Comparison of ENCODE assay signal across 13 cellular contexts in genomic region chr1:8006037-8006963, GRCh38. TPM values are rescaled to one million over a fixed set of nuclear protein-coding genes. Genes with fewer than 3 reads are reported as not detected.
DNase-seq lines count a peak whose midpoint lies in the region; ATAC-seq and TF ChIP-seq lines count a peak whose summit lies in the region.
"Had no signal": no experiment of that assay in that cellular context is flagged by ENCODE, and none has a peak within 500 bp of the region (broad histone marks: within the 10 kb centered on the region; RNA-seq: fewer than 3 reads in every experiment).

No MANE protein-coding gene starts in this region.

- H3K4me1 Mint-ChIP-seq in nephron progenitor cell = peaks cover 47% of the 10 kb centered on the region
- H3K4me1 Mint-ChIP-seq: CD4-positive, alpha-beta memory T cell had no signal

- no peaks in the 10 kb centered on the region for H3K9me3 Mint-ChIP-seq in nephron progenitor cell
- H3K9me3 Mint-ChIP-seq: CD4-positive, alpha-beta memory T cell had no signal

- ATAC-seq in GM21390 (IDR thresholded peaks at IDR 0.05; ENCODE audit: unreplicated experiment) = no peak
- ATAC-seq: stimulated activated naive CD8-positive, alpha-beta T cell treated with anti-CD3 and anti-CD28 coated beads, Interleukin-15, Interleukin-2, amounts not matched to agents 100 U/mL and 50 U/mL, for 24 hours had no signal

- no peaks in the 10 kb centered on the region for H3K27me3 Mint-ChIP-seq in nephron progenitor cell (ENCODE audit: low read depth, poor library complexity)
- H3K27me3 Mint-ChIP-seq: CD4-positive, alpha-beta memory T cell had no signal

- H3K4me1 ChIP-seq in breast epithelium = peaks cover 8 to 15% of the 10 kb centered on the region in 2 donors

- H3K36me3 Mint-ChIP-seq in nephron progenitor cell (ENCODE audit: low read depth) = no peaks in the 10 kb centered on the region

- TF ChIP-seq CTCF in breast epithelium (IDR thresholded peaks at IDR 0.05) (no peak), nephron progenitor cell (IDR thresholded peaks at IDR 0.05) (no peak)

- intact Hi-C loops in breast epithelium (cut with DNase I; ENCODE audit: low total_unique reads) = loop anchor here (5.0 kb wide), 2 partner anchors 511 to 981 kb away; no protein-coding TSS in a partner anchor

- H3K36me3 ChIP-seq in breast epithelium = no peaks in the 10 kb centered on the region

- peak overlapping the region; percentile 88 to 92 for H3K27ac ChIP-seq in breast epithelium

- H3K4me3 ChIP-seq in breast epithelium = no peak overlapping the region

- no peaks in the 10 kb centered on the region for H3K27me3 ChIP-seq in breast epithelium

- H3K4me3 Mint-ChIP-seq in nephron progenitor cell = no peak overlapping the region
- H3K4me3 Mint-ChIP-seq: CD4-positive, alpha-beta memory T cell had no signal

- peak overlapping the region; percentile 54 for H3K27ac Mint-ChIP-seq in nephron progenitor cell

- no peak for TF ChIP-seq POLR2A in breast epithelium (IDR thresholded peaks at IDR 0.05)

- H3K9me3 ChIP-seq in breast epithelium = no peaks in the 10 kb centered on the region

- peak; percentile 96 for DNase-seq in DMS153 (lab: John Stamatoyannopoulos, UW)
- DNase-seq in NCI-H2081 (lab: John Stamatoyannopoulos, UW) = peak; percentile 48 to 86
- DNase-seq in breast epithelium (ENCODE audit: low spot score in 2 of 2) = no peak
- DNase-seq in nephron progenitor cell = no peak
- DNase-seq in activated CD4-positive, alpha-beta T cell treated with anti-CD3 and anti-CD28 coated beads for 1 hour = no peak
- no peak for DNase-seq in iPS-NIHi11 (ENCODE audit: low spot score)
- no peak for DNase-seq in Kasumi-1 (lab: John Stamatoyannopoulos, UW)
- DNase-seq: activated CD4-positive, alpha-beta T cell treated with anti-CD3 and anti-CD28 coated beads for 48 hours; CD4-positive, alpha-beta memory T cell; cerebellar nuclear complex; OCI-M1; stimulated activated naive CD8-positive, alpha-beta T cell treated with anti-CD3 and anti-CD28 coated beads, Interleukin-15, Interleukin-2, amounts not matched to agents 100 U/mL and 50 U/mL, for 24 hours had no signal

RNA-seq across cellular contexts. Expression of gene ERRFI1, which starts 19.8 kb away (rescaled TPM):
- 100 to 1,000 TPM; 207 to 550 (median 379) TPM for total RNA-seq in breast epithelium

RNA-seq across cellular contexts. Expression of gene PARK7, which starts 44.8 kb away (rescaled TPM):
- 100 to 1,000 TPM; 205 to 227 (median 213) TPM for total RNA-seq in breast epithelium

Comparison
In these comparisons a context has a peak if more than half of its experiments do, and no peak if none do; other contexts are left out.
1. DNase-seq: peak in DMS153 (single experiment) and NCI-H2081 (2 of 2); none in breast epithelium (0 of 2), nephron progenitor cell (single experiment), activated CD4-positive, alpha-beta T cell treated with anti-CD3 and anti-CD28 coated beads for 1 hour (single experiment), iPS-NIHi11 (single experiment) and Kasumi-1 (0 of 2).